In the genomic region with DNA sequence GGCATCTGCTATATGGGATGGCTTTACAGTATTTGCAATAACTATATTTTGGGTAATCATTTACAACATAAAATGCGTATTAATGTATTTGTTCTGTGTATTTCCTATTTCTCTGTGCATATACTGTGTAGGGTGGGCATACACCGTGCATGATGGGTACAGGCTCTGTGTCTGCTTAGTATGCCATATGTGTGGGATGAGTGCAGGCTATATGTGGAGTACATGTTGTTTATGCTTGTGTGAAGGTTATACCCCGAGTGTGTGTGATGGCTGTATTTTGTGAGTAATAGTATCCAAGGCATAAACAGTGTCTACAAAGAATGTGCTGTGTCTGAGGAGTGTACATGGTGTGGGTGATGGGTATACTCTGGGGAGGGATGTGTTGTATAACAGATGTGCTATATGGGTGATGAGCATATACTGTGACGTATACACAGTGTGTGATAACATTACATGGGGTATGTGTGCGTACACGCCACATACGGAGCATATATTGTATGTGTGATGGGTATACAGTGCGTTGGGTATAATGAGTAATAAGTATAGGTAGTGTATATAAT, we compare ENCODE assay signal across 2 cellular contexts.
TF ChIP-seq lines count a peak whose summit lies in the region.

No MANE protein-coding gene starts in this region.

TF ChIP-seq in GM23338, 12 proteins besides CTCF, POLR2A, EP300 and RAD21 (continues in another document):
- TF ChIP-seq JUNB (IDR thresholded peaks at IDR 0.05; ENCODE audit: unreplicated experiment) (no peak), CREB1 (CRISPR knock-in tag; IDR thresholded peaks at IDR 0.05; ENCODE audit: low read depth) (no peak), ZNF331 (CRISPR knock-in tag; IDR thresholded peaks at IDR 0.05; ENCODE audit: low read depth) (no peak), STAT1 (IDR thresholded peaks at IDR 0.05; ENCODE audit: unreplicated experiment) (no peak), NANOG (IDR thresholded peaks at IDR 0.05; ENCODE audit: borderline replicate concordance) (no peak), EZH2 (IDR thresholded peaks at IDR 0.05; ENCODE audit: low read depth, unreplicated experiment) (no peak)
- TF ChIP-seq, protein P1, sequence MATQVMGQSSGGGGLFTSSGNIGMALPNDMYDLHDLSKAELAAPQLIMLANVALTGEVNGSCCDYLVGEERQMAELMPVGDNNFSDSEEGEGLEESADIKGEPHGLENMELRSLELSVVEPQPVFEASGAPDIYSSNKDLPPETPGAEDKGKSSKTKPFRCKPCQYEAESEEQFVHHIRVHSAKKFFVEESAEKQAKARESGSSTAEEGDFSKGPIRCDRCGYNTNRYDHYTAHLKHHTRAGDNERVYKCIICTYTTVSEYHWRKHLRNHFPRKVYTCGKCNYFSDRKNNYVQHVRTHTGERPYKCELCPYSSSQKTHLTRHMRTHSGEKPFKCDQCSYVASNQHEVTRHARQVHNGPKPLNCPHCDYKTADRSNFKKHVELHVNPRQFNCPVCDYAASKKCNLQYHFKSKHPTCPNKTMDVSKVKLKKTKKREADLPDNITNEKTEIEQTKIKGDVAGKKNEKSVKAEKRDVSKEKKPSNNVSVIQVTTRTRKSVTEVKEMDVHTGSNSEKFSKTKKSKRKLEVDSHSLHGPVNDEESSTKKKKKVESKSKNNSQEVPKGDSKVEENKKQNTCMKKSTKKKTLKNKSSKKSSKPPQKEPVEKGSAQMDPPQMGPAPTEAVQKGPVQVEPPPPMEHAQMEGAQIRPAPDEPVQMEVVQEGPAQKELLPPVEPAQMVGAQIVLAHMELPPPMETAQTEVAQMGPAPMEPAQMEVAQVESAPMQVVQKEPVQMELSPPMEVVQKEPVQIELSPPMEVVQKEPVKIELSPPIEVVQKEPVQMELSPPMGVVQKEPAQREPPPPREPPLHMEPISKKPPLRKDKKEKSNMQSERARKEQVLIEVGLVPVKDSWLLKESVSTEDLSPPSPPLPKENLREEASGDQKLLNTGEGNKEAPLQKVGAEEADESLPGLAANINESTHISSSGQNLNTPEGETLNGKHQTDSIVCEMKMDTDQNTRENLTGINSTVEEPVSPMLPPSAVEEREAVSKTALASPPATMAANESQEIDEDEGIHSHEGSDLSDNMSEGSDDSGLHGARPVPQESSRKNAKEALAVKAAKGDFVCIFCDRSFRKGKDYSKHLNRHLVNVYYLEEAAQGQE (IDR thresholded peaks at IDR 0.05; ENCODE audit: unreplicated experiment), result no peak
- TF ChIP-seq, protein P2, sequence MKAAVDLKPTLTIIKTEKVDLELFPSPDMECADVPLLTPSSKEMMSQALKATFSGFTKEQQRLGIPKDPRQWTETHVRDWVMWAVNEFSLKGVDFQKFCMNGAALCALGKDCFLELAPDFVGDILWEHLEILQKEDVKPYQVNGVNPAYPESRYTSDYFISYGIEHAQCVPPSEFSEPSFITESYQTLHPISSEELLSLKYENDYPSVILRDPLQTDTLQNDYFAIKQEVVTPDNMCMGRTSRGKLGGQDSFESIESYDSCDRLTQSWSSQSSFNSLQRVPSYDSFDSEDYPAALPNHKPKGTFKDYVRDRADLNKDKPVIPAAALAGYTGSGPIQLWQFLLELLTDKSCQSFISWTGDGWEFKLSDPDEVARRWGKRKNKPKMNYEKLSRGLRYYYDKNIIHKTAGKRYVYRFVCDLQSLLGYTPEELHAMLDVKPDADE (IDR thresholded peaks at IDR 0.05), result no peak
- TF ChIP-seq, protein P3, sequence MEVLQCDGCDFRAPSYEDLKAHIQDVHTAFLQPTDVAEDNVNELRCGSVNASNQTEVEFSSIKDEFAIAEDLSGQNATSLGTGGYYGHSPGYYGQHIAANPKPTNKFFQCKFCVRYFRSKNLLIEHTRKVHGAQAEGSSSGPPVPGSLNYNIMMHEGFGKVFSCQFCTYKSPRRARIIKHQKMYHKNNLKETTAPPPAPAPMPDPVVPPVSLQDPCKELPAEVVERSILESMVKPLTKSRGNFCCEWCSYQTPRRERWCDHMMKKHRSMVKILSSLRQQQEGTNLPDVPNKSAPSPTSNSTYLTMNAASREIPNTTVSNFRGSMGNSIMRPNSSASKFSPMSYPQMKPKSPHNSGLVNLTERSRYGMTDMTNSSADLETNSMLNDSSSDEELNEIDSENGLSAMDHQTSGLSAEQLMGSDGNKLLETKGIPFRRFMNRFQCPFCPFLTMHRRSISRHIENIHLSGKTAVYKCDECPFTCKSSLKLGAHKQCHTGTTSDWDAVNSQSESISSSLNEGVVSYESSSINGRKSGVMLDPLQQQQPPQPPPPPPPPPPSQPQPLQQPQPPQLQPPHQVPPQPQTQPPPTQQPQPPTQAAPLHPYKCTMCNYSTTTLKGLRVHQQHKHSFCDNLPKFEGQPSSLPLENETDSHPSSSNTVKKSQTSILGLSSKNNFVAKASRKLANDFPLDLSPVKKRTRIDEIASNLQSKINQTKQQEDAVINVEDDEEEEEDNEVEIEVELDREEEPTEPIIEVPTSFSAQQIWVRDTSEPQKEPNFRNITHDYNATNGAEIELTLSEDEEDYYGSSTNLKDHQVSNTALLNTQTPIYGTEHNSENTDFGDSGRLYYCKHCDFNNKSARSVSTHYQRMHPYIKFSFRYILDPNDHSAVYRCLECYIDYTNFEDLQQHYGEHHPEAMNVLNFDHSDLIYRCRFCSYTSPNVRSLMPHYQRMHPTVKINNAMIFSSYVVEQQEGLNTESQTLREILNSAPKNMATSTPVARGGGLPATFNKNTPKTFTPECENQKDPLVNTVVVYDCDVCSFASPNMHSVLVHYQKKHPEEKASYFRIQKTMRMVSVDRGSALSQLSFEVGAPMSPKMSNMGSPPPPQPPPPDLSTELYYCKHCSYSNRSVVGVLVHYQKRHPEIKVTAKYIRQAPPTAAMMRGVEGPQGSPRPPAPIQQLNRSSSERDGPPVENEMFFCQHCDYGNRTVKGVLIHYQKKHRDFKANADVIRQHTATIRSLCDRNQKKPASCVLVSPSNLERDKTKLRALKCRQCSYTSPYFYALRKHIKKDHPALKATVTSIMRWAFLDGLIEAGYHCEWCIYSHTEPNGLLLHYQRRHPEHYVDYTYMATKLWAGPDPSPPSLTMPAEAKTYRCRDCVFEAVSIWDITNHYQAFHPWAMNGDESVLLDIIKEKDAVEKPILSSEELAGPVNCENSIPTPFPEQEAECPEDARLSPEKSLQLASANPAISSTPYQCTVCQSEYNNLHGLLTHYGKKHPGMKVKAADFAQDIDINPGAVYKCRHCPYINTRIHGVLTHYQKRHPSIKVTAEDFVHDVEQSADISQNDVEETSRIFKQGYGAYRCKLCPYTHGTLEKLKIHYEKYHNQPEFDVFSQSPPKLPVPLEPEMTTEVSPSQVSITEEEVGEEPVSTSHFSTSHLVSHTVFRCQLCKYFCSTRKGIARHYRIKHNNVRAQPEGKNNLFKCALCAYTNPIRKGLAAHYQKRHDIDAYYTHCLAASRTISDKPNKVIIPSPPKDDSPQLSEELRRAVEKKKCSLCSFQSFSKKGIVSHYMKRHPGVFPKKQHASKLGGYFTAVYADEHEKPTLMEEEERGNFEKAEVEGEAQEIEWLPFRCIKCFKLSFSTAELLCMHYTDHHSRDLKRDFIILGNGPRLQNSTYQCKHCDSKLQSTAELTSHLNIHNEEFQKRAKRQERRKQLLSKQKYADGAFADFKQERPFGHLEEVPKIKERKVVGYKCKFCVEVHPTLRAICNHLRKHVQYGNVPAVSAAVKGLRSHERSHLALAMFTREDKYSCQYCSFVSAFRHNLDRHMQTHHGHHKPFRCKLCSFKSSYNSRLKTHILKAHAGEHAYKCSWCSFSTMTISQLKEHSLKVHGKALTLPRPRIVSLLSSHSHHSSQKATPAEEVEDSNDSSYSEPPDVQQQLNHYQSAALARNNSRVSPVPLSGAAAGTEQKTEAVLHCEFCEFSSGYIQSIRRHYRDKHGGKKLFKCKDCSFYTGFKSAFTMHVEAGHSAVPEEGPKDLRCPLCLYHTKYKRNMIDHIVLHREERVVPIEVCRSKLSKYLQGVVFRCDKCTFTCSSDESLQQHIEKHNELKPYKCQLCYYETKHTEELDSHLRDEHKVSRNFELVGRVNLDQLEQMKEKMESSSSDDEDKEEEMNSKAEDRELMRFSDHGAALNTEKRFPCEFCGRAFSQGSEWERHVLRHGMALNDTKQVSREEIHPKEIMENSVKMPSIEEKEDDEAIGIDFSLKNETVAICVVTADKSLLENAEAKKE (CRISPR knock-in tag; IDR thresholded peaks at IDR 0.05), result no peak

TF ChIP-seq in H1, 55 proteins besides CTCF, POLR2A, EP300 and RAD21:
- TF ChIP-seq GABPA (IDR thresholded peaks at IDR 0.05; ENCODE audit: borderline replicate concordance, insufficient read depth, low read length), result no peak
- TF ChIP-seq SP1 (IDR thresholded peaks at IDR 0.05; ENCODE audit: low read depth, low read length), result no peak
- TF ChIP-seq HDAC2 (IDR thresholded peaks at IDR 0.05; ENCODE audit: borderline replicate concordance in 1 of 2, low read depth in 2 of 2, low read length in 2 of 2), result no peak
- TF ChIP-seq, protein P4, sequence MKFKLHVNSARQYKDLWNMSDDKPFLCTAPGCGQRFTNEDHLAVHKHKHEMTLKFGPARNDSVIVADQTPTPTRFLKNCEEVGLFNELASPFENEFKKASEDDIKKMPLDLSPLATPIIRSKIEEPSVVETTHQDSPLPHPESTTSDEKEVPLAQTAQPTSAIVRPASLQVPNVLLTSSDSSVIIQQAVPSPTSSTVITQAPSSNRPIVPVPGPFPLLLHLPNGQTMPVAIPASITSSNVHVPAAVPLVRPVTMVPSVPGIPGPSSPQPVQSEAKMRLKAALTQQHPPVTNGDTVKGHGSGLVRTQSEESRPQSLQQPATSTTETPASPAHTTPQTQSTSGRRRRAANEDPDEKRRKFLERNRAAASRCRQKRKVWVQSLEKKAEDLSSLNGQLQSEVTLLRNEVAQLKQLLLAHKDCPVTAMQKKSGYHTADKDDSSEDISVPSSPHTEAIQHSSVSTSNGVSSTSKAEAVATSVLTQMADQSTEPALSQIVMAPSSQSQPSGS (IDR thresholded peaks at IDR 0.05; ENCODE audit: low read length), result no peak
